Comparison of ENCODE assay signal across 30 cellular contexts in genomic region chr7:55838595-55838994, GRCh38. TPM values are rescaled to one million over a fixed set of nuclear protein-coding genes. Genes with fewer than 3 reads are reported as not detected.
A peak's percentile ranks its signal among the peaks of the same experiment; 100 is the strongest.
DNase-seq lines count a peak whose midpoint lies in the region; ATAC-seq, FAIRE-seq and TF ChIP-seq lines count a peak whose summit lies in the region.
"Had no signal": no experiment of that assay in that cellular context is flagged by ENCODE, and none has a peak within 500 bp of the region (broad histone marks: within the 10 kb centered on the region; RNA-seq: fewer than 3 reads in every experiment).

No MANE protein-coding gene starts in this region.

- H2AFZ ChIP-seq in HepG2 (ENCODE audit: low read length) (no peak overlapping the region), SK-N-SH (ENCODE audit: low read depth) (peak overlapping the region; percentile 10; the same call in 1 of the 2 replicates)

- H3K4me3 ChIP-seq in HepG2 (replicated peaks in 1 of 3; ENCODE audit: insufficient read depth in 1 of 3, low read depth in 2 of 3, low read length in 3 of 3), result no peak overlapping the region
- H3K4me3 ChIP-seq in right lobe of liver, result no peak overlapping the region
- peak overlapping the region in 1 of 2 experiments; percentile 41; a peak in 1 of 4 replicates for H3K4me3 ChIP-seq in SK-N-SH (ENCODE audit: low read depth in 2 of 2, low read length in 1 of 2)
- peak overlapping the region; percentile 9; the same call in 1 of the 2 replicates for H3K4me3 ChIP-seq in WI38 (ENCODE audit: low read depth, low read length)
- H3K4me3 ChIP-seq: A549, BLaER1 had no signal

- DNase-seq in HepG2 (ENCODE audit: low spot score), result no peak
- DNase-seq in right lobe of liver, result no peak
- DNase-seq in HFFc6, result no peak
- no peak for DNase-seq in SK-N-SH
- DNase-seq in activated CD4-positive, alpha-beta memory T cell treated with anti-CD3 and anti-CD28 coated beads for 36 hours, result no peak
- DNase-seq in RPMI8226, result no peak
- no peak for DNase-seq in activated T-cell treated with anti-CD3 and anti-CD28 coated beads, Interleukin-2, amount 50 U/mL, for 24 hours
- DNase-seq: ACHN; BE2C; C1 segment of cervical spinal cord; CD4-positive, alpha-beta memory T cell; CD4-positive, CD25-positive, alpha-beta regulatory T cell; CD8-positive, alpha-beta memory T cell; COR-L47; DMS 273 treated with DMSO at 0.1 percent for 48 hours; DMS153; DMS53; DMS79; DND-41; GF-D8 had no signal

- FAIRE-seq in HepG2 (lab: Jason Lieb, UNC), result no peak
- FAIRE-seq: A549, G401.6, GM12891, GM19239 had no signal

- CTCF ChIA-PET in HepG2 (lab: Yijun Ruan, JAX; ENCODE audit: low intra/inter-chr PET ratio, low total read pairs), result no interaction called here
- CTCF ChIA-PET in SK-N-SH (lab: Yijun Ruan, JAX), result no interaction called here
- CTCF ChIA-PET in activated CD4-positive, alpha-beta memory T cell treated with anti-CD3 and anti-CD28 coated beads for 36 hours (lab: Charles Lee), result no interaction called here

- H3K27me3 Mint-ChIP-seq in HFFc6 (ENCODE audit: insufficient read depth), result no peaks in the 10 kb centered on the region; the same call in 1 of the 2 replicates
- no peaks in the 10 kb centered on the region for H3K27me3 Mint-ChIP-seq in activated CD4-positive, alpha-beta memory T cell treated with anti-CD3 and anti-CD28 coated beads for 36 hours
- H3K27me3 Mint-ChIP-seq in activated T-cell treated with anti-CD3 and anti-CD28 coated beads, Interleukin-2, amount 50 U/mL, for 24 hours, result no peaks in the 10 kb centered on the region
- H3K27me3 Mint-ChIP-seq: CD4-positive, CD25-positive, alpha-beta regulatory T cell had no signal

- no peaks in the 10 kb centered on the region for H3F3A ChIP-seq in SK-N-SH (replicated peaks; ENCODE audit: insufficient read depth)

- H3K9me3 ChIP-seq in HepG2 (ENCODE audit: low read length) (no peaks in the 10 kb centered on the region), right lobe of liver (no peaks in the 10 kb centered on the region), SK-N-SH (no peaks in the 10 kb centered on the region)
- H3K9me3 ChIP-seq: A549, BE2C, BLaER1 had no signal

- TF ChIP-seq RAD21 in HepG2 (CRISPR knock-in tag; IDR thresholded peaks at IDR 0.05) (no peak), SK-N-SH (IDR thresholded peaks at IDR 0.05; ENCODE audit: low read length) (no peak)

- H3K27me3 ChIP-seq in HepG2 (ENCODE audit: control insufficient read depth in 1 of 2, insufficient read depth in 2 of 2, low read length in 2 of 2) (no peaks in the 10 kb centered on the region), right lobe of liver (no peaks in the 10 kb centered on the region), SK-N-SH (ENCODE audit: insufficient read depth) (no peaks in the 10 kb centered on the region; the same call in 1 of the 2 replicates)
- H3K27me3 ChIP-seq: BE2C, BLaER1 had no signal

- H3K36me3 ChIP-seq in HepG2 (replicated peaks in 1 of 2; ENCODE audit: control insufficient read depth in 1 of 2, insufficient read depth in 2 of 2, low read length in 2 of 2) (no peaks in the 10 kb centered on the region), right lobe of liver (no peaks in the 10 kb centered on the region), SK-N-SH (replicated peaks in 1 of 2; ENCODE audit: control insufficient read depth in 1 of 2, insufficient read depth in 2 of 2, low read length in 1 of 2) (no peaks in the 10 kb centered on the region)
- H3K36me3 ChIP-seq: BE2C, BLaER1 had no signal

- 40% methylated on average over 4 of the region's 4 CpGs for WGBS in HepG2 (ENCODE audit: low lambda C conversion rate)
- WGBS in right lobe of liver (ENCODE audit: insufficient coverage, low coverage, low lambda C conversion rate, missing lambda C conversion rate), result 83% methylated on average over 4 of the region's 4 CpGs
- WGBS in SK-N-SH (ENCODE audit: low lambda C conversion rate), result 44% methylated on average over 4 of the region's 4 CpGs

- no peak overlapping the region for H3K27ac ChIP-seq in HepG2 (ENCODE audit: extremely low read length, insufficient read depth, low read length)
- no peak overlapping the region for H3K27ac ChIP-seq in right lobe of liver
- no peak overlapping the region for H3K27ac ChIP-seq in SK-N-SH (ENCODE audit: low read depth in 2 of 2, low read length in 1 of 2)
- H3K27ac ChIP-seq: 22Rv1, A549, BLaER1 had no signal

- H4K20me1 ChIP-seq in HepG2 (ENCODE audit: insufficient read depth, low read length), result no peaks in the 10 kb centered on the region
- no peaks in the 10 kb centered on the region for H4K20me1 ChIP-seq in SK-N-SH (ENCODE audit: insufficient read depth)
- H4K20me1 ChIP-seq: BLaER1 had no signal

- H3K9ac ChIP-seq in HepG2 (ENCODE audit: insufficient read depth, low read depth, low read length), result no peak overlapping the region
- no peak overlapping the region for H3K9ac ChIP-seq in SK-N-SH
- H3K9ac ChIP-seq: BLaER1 had no signal

- intact Hi-C loops in HepG2 (cut with micrococcal nuclease; ENCODE audit: unreplicated experiment), result no loop called here
- intact Hi-C loops in right lobe of liver (cut with DNase I), result no loop called here
- intact Hi-C loops in activated CD4-positive, alpha-beta memory T cell treated with anti-CD3 and anti-CD28 coated beads for 36 hours (cut with micrococcal nuclease), result no loop called here

- no peak overlapping the region for H3K27ac Mint-ChIP-seq in HFFc6
- no peak overlapping the region for H3K27ac Mint-ChIP-seq in activated CD4-positive, alpha-beta memory T cell treated with anti-CD3 and anti-CD28 coated beads for 36 hours
- H3K27ac Mint-ChIP-seq in activated T-cell treated with anti-CD3 and anti-CD28 coated beads, Interleukin-2, amount 50 U/mL, for 24 hours, result no peak overlapping the region
- H3K27ac Mint-ChIP-seq: CD14-positive monocyte; CD4-positive, alpha-beta memory T cell; CD4-positive, CD25-positive, alpha-beta regulatory T cell; CD8-positive, alpha-beta memory T cell had no signal

- no peaks in the 10 kb centered on the region for H3K36me3 Mint-ChIP-seq in HFFc6 (ENCODE audit: low read depth)
- H3K36me3 Mint-ChIP-seq in activated CD4-positive, alpha-beta memory T cell treated with anti-CD3 and anti-CD28 coated beads for 36 hours, result no peaks in the 10 kb centered on the region
- no peaks in the 10 kb centered on the region for H3K36me3 Mint-ChIP-seq in activated T-cell treated with anti-CD3 and anti-CD28 coated beads, Interleukin-2, amount 50 U/mL, for 24 hours (ENCODE audit: low read depth)
- H3K36me3 Mint-ChIP-seq: CD14-positive monocyte; CD4-positive, alpha-beta memory T cell; CD4-positive, CD25-positive, alpha-beta regulatory T cell; CD8-positive, alpha-beta memory T cell had no signal

- H3K4me3 Mint-ChIP-seq in HFFc6, result peak overlapping the region; percentile 35; the same call in 1 of the 2 replicates
- no peak overlapping the region for H3K4me3 Mint-ChIP-seq in activated CD4-positive, alpha-beta memory T cell treated with anti-CD3 and anti-CD28 coated beads for 36 hours
- H3K4me3 Mint-ChIP-seq in activated T-cell treated with anti-CD3 and anti-CD28 coated beads, Interleukin-2, amount 50 U/mL, for 24 hours, result no peak overlapping the region
- H3K4me3 Mint-ChIP-seq: CD14-positive monocyte; CD4-positive, alpha-beta memory T cell; CD4-positive, CD25-positive, alpha-beta regulatory T cell; CD8-positive, alpha-beta memory T cell had no signal

- in situ Hi-C loops in HepG2 (cut with HindIII; ENCODE audit: extremely low pct_ligation_motif_present, low pct_unique_long_range_greater_than_20kb), result no loop called here

- H3K4me2 ChIP-seq in HepG2 (ENCODE audit: low read depth, low read length), result no peak overlapping the region; the same call in 1 of the 2 replicates
- H3K4me2 ChIP-seq in SK-N-SH, result peak overlapping the region; percentile 49; the same call in 1 of the 2 replicates
- H3K4me2 ChIP-seq: A549, BLaER1 had no signal

- no peaks in the 10 kb centered on the region for H3K79me2 ChIP-seq in HepG2 (ENCODE audit: insufficient read depth, low read length)
- no peaks in the 10 kb centered on the region for H3K79me2 ChIP-seq in SK-N-SH (ENCODE audit: insufficient read depth)

- TF ChIP-seq EP300 in HepG2 (IDR thresholded peaks at IDR 0.05; ENCODE audit: low read depth in 2 of 2, low read length in 2 of 2), result no peak
- TF ChIP-seq EP300 in HepG2 (CRISPR knock-in tag; IDR thresholded peaks at IDR 0.05; ENCODE audit: borderline replicate concordance), result no peak
- no peak for TF ChIP-seq EP300 in SK-N-SH (IDR thresholded peaks at IDR 0.05; ENCODE audit: borderline replicate concordance in 1 of 2, low read depth in 1 of 2, low read length in 1 of 2)

- TF ChIP-seq POLR2A in HepG2 (IDR thresholded peaks at IDR 0.05; ENCODE audit: insufficient read depth in 1 of 2, low read depth in 2 of 2, low read length in 2 of 2), result no peak
- no peak for TF ChIP-seq POLR2A in right lobe of liver (IDR thresholded peaks at IDR 0.05)

- TF ChIP-seq CTCF in HepG2 (CRISPR knock-in tag; IDR thresholded peaks at IDR 0.05), result no peak
- no peak for TF ChIP-seq CTCF in right lobe of liver (IDR thresholded peaks at IDR 0.05)
- no peak for TF ChIP-seq CTCF in HFFc6 (IDR thresholded peaks at IDR 0.05)
- TF ChIP-seq CTCF in SK-N-SH (IDR thresholded peaks at IDR 0.05), result no peak
- no peak for TF ChIP-seq CTCF in WI38 (IDR thresholded peaks at IDR 0.05; ENCODE audit: low read depth, low read length)

- H3K9me3 Mint-ChIP-seq in HFFc6, result no peaks in the 10 kb centered on the region
- H3K9me3 Mint-ChIP-seq in activated CD4-positive, alpha-beta memory T cell treated with anti-CD3 and anti-CD28 coated beads for 36 hours, result no peaks in the 10 kb centered on the region
- no peaks in the 10 kb centered on the region for H3K9me3 Mint-ChIP-seq in activated T-cell treated with anti-CD3 and anti-CD28 coated beads, Interleukin-2, amount 50 U/mL, for 24 hours
- H3K9me3 Mint-ChIP-seq: CD8-positive, alpha-beta memory T cell had no signal

- no peaks in the 10 kb centered on the region for H3K9me2 ChIP-seq in SK-N-SH

- H3K4me1 ChIP-seq in HepG2 (ENCODE audit: insufficient read depth, low read length), result no peaks in the 10 kb centered on the region
- no peaks in the 10 kb centered on the region for H3K4me1 ChIP-seq in right lobe of liver
- no peaks in the 10 kb centered on the region for H3K4me1 ChIP-seq in SK-N-SH (ENCODE audit: control insufficient read depth in 1 of 2, insufficient read depth in 2 of 2, low read depth in 1 of 2, low read length in 1 of 2)
- H3K4me1 ChIP-seq: A549, BE2C, BLaER1 had no signal

- no peaks in the 10 kb centered on the region for H3K4me1 Mint-ChIP-seq in HFFc6 (ENCODE audit: low read depth)
- no peaks in the 10 kb centered on the region for H3K4me1 Mint-ChIP-seq in activated CD4-positive, alpha-beta memory T cell treated with anti-CD3 and anti-CD28 coated beads for 36 hours (ENCODE audit: low read depth)
- no peaks in the 10 kb centered on the region for H3K4me1 Mint-ChIP-seq in activated T-cell treated with anti-CD3 and anti-CD28 coated beads, Interleukin-2, amount 50 U/mL, for 24 hours (ENCODE audit: low read depth)
- H3K4me1 Mint-ChIP-seq: CD14-positive monocyte; CD4-positive, alpha-beta memory T cell; CD4-positive, CD25-positive, alpha-beta regulatory T cell; CD8-positive, alpha-beta memory T cell had no signal

- BruUV-seq in HepG2 (replicated peaks; lab: Mats Ljungman, UMichigan), result no TSS peak

- POLR2A ChIA-PET in HepG2 (lab: Yijun Ruan, JAX) (no interaction called here), SK-N-SH (lab: Yijun Ruan, JAX) (no interaction called here)
- POLR2A ChIA-PET in activated CD4-positive, alpha-beta memory T cell treated with anti-CD3 and anti-CD28 coated beads for 36 hours (lab: Charles Lee), result no interaction called here

- ATAC-seq in HepG2, result no peak
- ATAC-seq in right lobe of liver, result no peak
- ATAC-seq: A549 had no signal

RNA-seq across cellular contexts. Expression of gene SEPTIN14, which starts 24.0 kb away (rescaled TPM):
- total RNA-seq in HepG2 (2016; rRNA removed; fragmentation: Illumina TruSeq; extraction: Trizol) (not detected in 2 replicates), right lobe of liver (not detected)
- total RNA-seq in HepG2 (2016; cell fraction: cytosol; rRNA removed; fragmentation: Illumina TruSeq; extraction: Trizol; ENCODE audit: low read depth), result not detected in 2 replicates
- total RNA-seq in HepG2 (2016; cell fraction: insoluble cytoplasmic fraction; rRNA removed; fragmentation: Illumina TruSeq; extraction: Trizol), result not detected in 2 replicates
- total RNA-seq in HepG2 (2016; cell fraction: membrane; rRNA removed; fragmentation: Illumina TruSeq; extraction: Trizol), result 0.03 TPM in 1 of 2 replicates, not detected in the other
- not detected in 2 replicates for total RNA-seq in HepG2 (2016; cell fraction: nucleus; rRNA removed; fragmentation: Illumina TruSeq; extraction: Trizol)
- polyA plus RNA-seq in HepG2 (2011; rRNA removed) (not detected in 2 replicates), SK-N-SH (2012; rRNA removed) (not detected in 2 replicates)
- not detected in 2 replicates for polyA plus RNA-seq in HepG2 (2011; cell fraction: cytosol; rRNA removed)
- not detected in 2 replicates for polyA plus RNA-seq in HepG2 (2011; cell fraction: nucleus; rRNA removed)
- polyA plus RNA-seq in HepG2 (2012), result 0.04 TPM in 1 of 2 replicates, not detected in the other
- not detected in 2 replicates for polyA plus RNA-seq in HepG2 (2016; cell fraction: cytosol; fragmentation: Illumina TruSeq; extraction: Trizol; ENCODE audit: low read depth)
- not detected in 2 replicates for polyA plus RNA-seq in HepG2 (2016; cell fraction: insoluble cytoplasmic fraction; fragmentation: Illumina TruSeq; extraction: Trizol; ENCODE audit: low read depth)
- polyA plus RNA-seq in HepG2 (2016; cell fraction: membrane; fragmentation: Illumina TruSeq; extraction: Trizol; ENCODE audit: low read depth), result not detected in 2 replicates
- polyA plus RNA-seq in HepG2 (2016; cell fraction: nucleus; fragmentation: Illumina TruSeq; extraction: Trizol; ENCODE audit: insufficient read depth, low read depth), result not detected in 2 replicates
- not detected in 2 replicates for polyA minus RNA-seq in HepG2 (2011; rRNA and poly(A)+ RNA removed; ENCODE audit: low replicate concordance)
- polyA minus RNA-seq in HepG2 (2011; cell fraction: cytosol; rRNA and poly(A)+ RNA removed), result not detected in 2 replicates
- not detected in 2 replicates for polyA minus RNA-seq in HepG2 (2011; cell fraction: nucleus; rRNA and poly(A)+ RNA removed)
- not detected for total RNA-seq in HFFc6 (2021; fragmentation: NEBNext Ultra II Directional; extraction: Animal tissue kit (Norgen Biotek cat#: 25700))
- polyA plus RNA-seq in SK-N-SH (2012; cell fraction: cytosol; rRNA removed), result not detected in 2 replicates
- polyA plus RNA-seq in SK-N-SH (2012; cell fraction: nucleus; rRNA removed), result not detected in 2 replicates
- not detected for total RNA-seq in activated CD4-positive, alpha-beta memory T cell treated with anti-CD3 and anti-CD28 coated beads for 36 hours
- total RNA-seq: A172; CD4-positive, alpha-beta memory T cell; CD4-positive, CD25-positive, alpha-beta regulatory T cell; CD8-positive, alpha-beta memory T cell had no signal
- polyA plus RNA-seq: AG04450; CD14-positive monocyte; CD4-positive, alpha-beta memory T cell; CD4-positive, CD25-positive, alpha-beta regulatory T cell; CD8-positive, alpha-beta memory T cell had no signal

RNA-seq across cellular contexts. Expression of gene ZNF713, which starts 48.7 kb away (rescaled TPM):
- total RNA-seq in HepG2 (2016; rRNA removed; fragmentation: Illumina TruSeq; extraction: Trizol) (2.3 and 3.4 TPM in 2 replicates), right lobe of liver (1 to 10 TPM in 4 of 6 experiments, under 1 TPM in 2; 0.87 to 2.5 (median 1.1) TPM)
- total RNA-seq in HepG2 (2016; cell fraction: cytosol; rRNA removed; fragmentation: Illumina TruSeq; extraction: Trizol; ENCODE audit: low read depth), result 0.88 and 1.9 TPM in 2 replicates
- total RNA-seq in HepG2 (2016; cell fraction: insoluble cytoplasmic fraction; rRNA removed; fragmentation: Illumina TruSeq; extraction: Trizol), result 2.1 and 2.2 TPM in 2 replicates
- 1.8 and 2.7 TPM in 2 replicates for total RNA-seq in HepG2 (2016; cell fraction: membrane; rRNA removed; fragmentation: Illumina TruSeq; extraction: Trizol)
- total RNA-seq in HepG2 (2016; cell fraction: nucleus; rRNA removed; fragmentation: Illumina TruSeq; extraction: Trizol), result 2.2 and 2.9 TPM in 2 replicates
- polyA plus RNA-seq in HepG2 (2011; rRNA removed) (0.82 and 1.1 TPM in 2 replicates), SK-N-SH (2012; rRNA removed) (1.6 and 2.6 TPM in 2 replicates)
- polyA plus RNA-seq in HepG2 (2011; cell fraction: cytosol; rRNA removed), result 0.58 and 0.76 TPM in 2 replicates
- 1.2 and 1.4 TPM in 2 replicates for polyA plus RNA-seq in HepG2 (2011; cell fraction: nucleus; rRNA removed)
- 1.1 and 1.6 TPM in 2 replicates for polyA plus RNA-seq in HepG2 (2012)
- 0.61 and 0.79 TPM in 2 replicates for polyA plus RNA-seq in HepG2 (2016; cell fraction: cytosol; fragmentation: Illumina TruSeq; extraction: Trizol; ENCODE audit: low read depth)
- 1.7 and 2.0 TPM in 2 replicates for polyA plus RNA-seq in HepG2 (2016; cell fraction: insoluble cytoplasmic fraction; fragmentation: Illumina TruSeq; extraction: Trizol; ENCODE audit: low read depth)
- 1.5 and 2.3 TPM in 2 replicates for polyA plus RNA-seq in HepG2 (2016; cell fraction: membrane; fragmentation: Illumina TruSeq; extraction: Trizol; ENCODE audit: low read depth)
- polyA plus RNA-seq in HepG2 (2016; cell fraction: nucleus; fragmentation: Illumina TruSeq; extraction: Trizol; ENCODE audit: insufficient read depth, low read depth), result 2.6 and 2.9 TPM in 2 replicates
- polyA minus RNA-seq in HepG2 (2011; rRNA and poly(A)+ RNA removed; ENCODE audit: low replicate concordance), result 1.3 and 1.8 TPM in 2 replicates
- 1.1 and 1.2 TPM in 2 replicates for polyA minus RNA-seq in HepG2 (2011; cell fraction: cytosol; rRNA and poly(A)+ RNA removed)
- 3.1 and 5.2 TPM in 2 replicates for polyA minus RNA-seq in HepG2 (2011; cell fraction: nucleus; rRNA and poly(A)+ RNA removed)
- under 1 TPM; 0.31 to 0.94 (median 0.70) TPM for total RNA-seq in HFFc6 (2021; fragmentation: NEBNext Ultra II Directional; extraction: Animal tissue kit (Norgen Biotek cat#: 25700))
- polyA plus RNA-seq in SK-N-SH (2012; cell fraction: cytosol; rRNA removed), result 1.8 and 2.6 TPM in 2 replicates
- polyA plus RNA-seq in SK-N-SH (2012; cell fraction: nucleus; rRNA removed), result 2.5 and 3.6 TPM in 2 replicates
- 1 to 10 TPM; 2.0 to 2.4 TPM for total RNA-seq in activated CD4-positive, alpha-beta memory T cell treated with anti-CD3 and anti-CD28 coated beads for 36 hours
